23 cellular contexts compared by ENCODE assay signal in genomic region chr20:21244808-21245207, GRCh38.
"Had no signal": no experiment of that assay in that cellular context is flagged by ENCODE, and none has a peak within 500 bp of the region (broad histone marks: within the 10 kb centered on the region; RNA-seq: fewer than 3 reads in every experiment).

No MANE protein-coding gene starts in this region.

- H3K4me3 Mint-ChIP-seq: dendritic cell treated with granulocyte-macrophage colony-stimulating factor and Interleukin-4, amounts not matched to agents 40 ng/mL and 50 ng/mL, for 4 days; effector memory CD8-positive, alpha-beta T cell; endodermal cell; mesothelial cell of epicardium; naive B cell had no signal

- H3K27ac ChIP-seq: colonic mucosa, epithelial cell of prostate, esophagus squamous epithelium, gastrocnemius medialis, heart right ventricle, left lung, lower lobe of right lung had no signal

- H3K4me1 Mint-ChIP-seq: endodermal cell, mesothelial cell of epicardium, naive B cell had no signal

- H3K4me1 ChIP-seq: colonic mucosa, esophagus squamous epithelium, gastrocnemius medialis, heart right ventricle, left lung, lower lobe of right lung had no signal

- H3K9me3 Mint-ChIP-seq: dendritic cell treated with granulocyte-macrophage colony-stimulating factor and Interleukin-4, amounts not matched to agents 40 ng/mL and 50 ng/mL, for 4 days; effector memory CD8-positive, alpha-beta T cell; naive B cell had no signal

- H3K27me3 Mint-ChIP-seq: effector memory CD8-positive, alpha-beta T cell; naive B cell had no signal

- H3K4me3 ChIP-seq: colonic mucosa, esophagus squamous epithelium, gastrocnemius medialis, heart right ventricle, left lung, lower lobe of right lung, mucosa of descending colon had no signal

- H3K9me3 ChIP-seq: colonic mucosa, esophagus squamous epithelium, gastrocnemius medialis, lower lobe of right lung, mucosa of descending colon had no signal

- H3K27ac Mint-ChIP-seq: dendritic cell treated with granulocyte-macrophage colony-stimulating factor and Interleukin-4, amounts not matched to agents 40 ng/mL and 50 ng/mL, for 4 days; effector memory CD8-positive, alpha-beta T cell; endodermal cell; mesothelial cell of epicardium had no signal

- DNase-seq: colonic mucosa; cortex of kidney; effector CD8-positive, alpha-beta T cell; effector memory CD8-positive, alpha-beta T cell; endodermal cell; erythroblast; esophagus squamous epithelium; foreskin fibroblast; foreskin melanocyte; gastrocnemius medialis; glutamatergic neuron; heart right ventricle; hippocampal formation; left cardiac atrium; left lung; left ventricle myocardium superior; lower lobe of right lung; mesenchymal stem cell; mucosa of descending colon; naive B cell had no signal

- H3K27me3 ChIP-seq: colonic mucosa, esophagus squamous epithelium, gastrocnemius medialis, heart right ventricle, left lung had no signal

- H3K36me3 ChIP-seq: colonic mucosa had no signal
